Comparison of ENCODE assay signal across 13 cellular contexts in genomic region chr3:150083653-150084037, GRCh38.
A peak's percentile ranks its signal among the peaks of the same experiment; 100 is the strongest.
DNase-seq lines count a peak whose midpoint lies in the region; ATAC-seq and TF ChIP-seq lines count a peak whose summit lies in the region.
"Had no signal": no experiment of that assay in that cellular context is flagged by ENCODE, and none has a peak within 500 bp of the region (broad histone marks: within the 10 kb centered on the region; RNA-seq: fewer than 3 reads in every experiment).

No MANE protein-coding gene starts in this region.

- H3K4me3 ChIP-seq in ascending aorta, result peak overlapping the region; percentile 44 to 50
- no peak overlapping the region for H3K4me3 ChIP-seq in left lung
- peak overlapping the region in 1 of 4 donors; percentile 21 for H3K4me3 ChIP-seq in transverse colon

- ATAC-seq in left lung (peak; percentile 26), HG03159 (IDR thresholded peaks at IDR 0.05; ENCODE audit: unreplicated experiment) (no peak), HG02852 (IDR thresholded peaks at IDR 0.05; ENCODE audit: unreplicated experiment) (no peak)
- ATAC-seq: activated naive CD8-positive, alpha-beta T cell treated with anti-CD3 and anti-CD28 coated beads, Interleukin-2, amount 50 U/mL, for 24 hours had no signal

- TF ChIP-seq POLR2A in transverse colon (IDR thresholded peaks at IDR 0.05), result no peak

- no peak for TF ChIP-seq EP300 in transverse colon (IDR thresholded peaks at IDR 0.05; ENCODE audit: low read depth)

- 57 to 60% methylated on average over 6 to 8 of the region's 8 CpGs for WGBS in transverse colon (ENCODE audit: low coverage in 1 of 2), 2 donors

- DNase-seq in NCI-H2081 (lab: John Stamatoyannopoulos, UW), result peak; percentile 11 to 39
- DNase-seq in NCI-H2081 treated with DMSO at 0.1 percent for 48 hours (lab: John Stamatoyannopoulos, UW), result no peak
- no peak for DNase-seq in ascending aorta (ENCODE audit: low spot score in 2 of 2)
- peak in 1 of 2 donors; percentile 49 for DNase-seq in left lung
- DNase-seq in transverse colon, result peak; percentile 14
- DNase-seq in activated CD4-positive, alpha-beta T cell treated with anti-CD3 and anti-CD28 coated beads, Interleukin-2, amount 50 U/mL, for 48 hours, result no peak
- DNase-seq: 8988T; activated CD4-positive, alpha-beta memory T cell treated with anti-CD3 and anti-CD28 coated beads for 36 hours; activated naive CD8-positive, alpha-beta T cell treated with anti-CD3 and anti-CD28 coated beads, Interleukin-2, amount 50 U/mL, for 24 hours; mesendoderm; NCI-H2171 had no signal

- in situ Hi-C loops in transverse colon (cut with MboI; ENCODE audit: low pct_ligation_motif_present in 1 of 4, low pct_unique_long_range_greater_than_20kb in 1 of 4, low sequenced_read_pairs in 3 of 4), result no loop called here

- H3K4me1 ChIP-seq in ascending aorta, result peaks cover 5 to 9% of the 10 kb centered on the region in 2 donors
- H3K4me1 ChIP-seq in left lung, result no peaks in the 10 kb centered on the region
- H3K4me1 ChIP-seq in transverse colon, result peaks cover 0 to 10% (median 2%) of the 10 kb centered on the region in 4 donors

- intact Hi-C loops in ascending aorta (cut with DNase I) (no loop called here), left lung (cut with DNase I) (no loop called here), transverse colon (cut with DNase I; ENCODE audit: low total_unique reads) (no loop called here)

- H3K27me3 ChIP-seq in ascending aorta, result no peaks in the 10 kb centered on the region
- no peaks in the 10 kb centered on the region for H3K27me3 ChIP-seq in left lung
- no peaks in the 10 kb centered on the region for H3K27me3 ChIP-seq in transverse colon

- H3K36me3 ChIP-seq in ascending aorta, result no peaks in the 10 kb centered on the region
- no peaks in the 10 kb centered on the region for H3K36me3 ChIP-seq in left lung
- H3K36me3 ChIP-seq in transverse colon, result no peaks in the 10 kb centered on the region

- H3K27ac ChIP-seq in ascending aorta, result peak overlapping the region; percentile 38 to 39
- no peak overlapping the region for H3K27ac ChIP-seq in left lung
- H3K27ac ChIP-seq in transverse colon, result peak overlapping the region in 3 of 4 donors; percentile 38 to 57 (median 46)

- H3K9me3 ChIP-seq in ascending aorta, result no peaks in the 10 kb centered on the region
- H3K9me3 ChIP-seq in left lung, result no peaks in the 10 kb centered on the region
- H3K9me3 ChIP-seq in transverse colon, result no peaks in the 10 kb centered on the region

- TF ChIP-seq CTCF in ascending aorta (IDR thresholded peaks at IDR 0.05) (no peak), left lung (IDR thresholded peaks at IDR 0.05) (no peak), transverse colon (IDR thresholded peaks at IDR 0.05) (no peak)

Comparison
In these comparisons a context has a peak if more than half of its experiments do, and no peak if none do; other contexts are left out.
1. DNase-seq: peak in NCI-H2081 (2 of 2) and transverse colon (single experiment); none in NCI-H2081 treated with DMSO at 0.1 percent for 48 hours (single experiment), ascending aorta (0 of 2) and activated CD4-positive, alpha-beta T cell treated with anti-CD3 and anti-CD28 coated beads, Interleukin-2, amount 50 U/mL, for 48 hours (0 of 2).
2. H3K27ac ChIP-seq: peak in ascending aorta (2 of 2) and transverse colon (3 of 4); none in left lung (0 of 2).
3. H3K4me3 ChIP-seq: peak in ascending aorta (2 of 2); none in left lung (0 of 2).